ENCODE assay signal across 15 cellular contexts in genomic region chr15:100031665-100032357, GRCh38.
DNase-seq lines count a peak whose midpoint lies in the region; ATAC-seq, FAIRE-seq and TF ChIP-seq lines count a peak whose summit lies in the region.
"Had no signal": no experiment of that assay in that cellular context is flagged by ENCODE, and none has a peak within 500 bp of the region (broad histone marks: within the 10 kb centered on the region; RNA-seq: fewer than 3 reads in every experiment).

No MANE protein-coding gene starts in this region.

- 61 to 65% methylated on average over 10 of the region's 10 CpGs for WGBS in body of pancreas, 2 donors
- WGBS in small intestine, 3 donors: 80 to 86% (median 83%) methylated on average over 10 of the region's 10 CpGs

- H3K4me3 ChIP-seq in RWPE2 (ENCODE audit: severe bottlenecking): no peak overlapping the region
- no peak overlapping the region for H3K4me3 ChIP-seq in body of pancreas
- H3K4me3 ChIP-seq in left lung: no peak overlapping the region
- no peak overlapping the region for H3K4me3 ChIP-seq in small intestine (ENCODE audit: low read depth in 1 of 2, low read length in 2 of 2)
- H3K4me3 ChIP-seq: BLaER1 treated with 17β-estradiol and CSF1 and Interleukin-3, amounts not matched to agents 10 nM and 100 nM; GM23338 had no signal

- H3K9me3 ChIP-seq in RWPE2 (ENCODE audit: severe bottlenecking) (peaks cover 2% of the 10 kb centered on the region), body of pancreas (no peaks in the 10 kb centered on the region), left lung (peaks cover 0 to 16% of the 10 kb centered on the region in 2 donors), small intestine (ENCODE audit: control insufficient read depth, low read depth) (no peaks in the 10 kb centered on the region)

- TF ChIP-seq CTCF in RWPE2 (IDR thresholded peaks at IDR 0.05; ENCODE audit: poor library complexity, severe bottlenecking): no peak
- TF ChIP-seq CTCF in body of pancreas (IDR thresholded peaks at IDR 0.05): no peak
- TF ChIP-seq CTCF in left lung (IDR thresholded peaks at IDR 0.05): no peak

- H3K4me1 ChIP-seq in RWPE2 (ENCODE audit: insufficient read depth, poor library complexity, severe bottlenecking): peaks cover 13% of the 10 kb centered on the region
- H3K4me1 ChIP-seq in body of pancreas: peaks cover 67% of the 10 kb centered on the region
- no peaks in the 10 kb centered on the region for H3K4me1 ChIP-seq in left lung
- no peaks in the 10 kb centered on the region for H3K4me1 ChIP-seq in small intestine (ENCODE audit: control insufficient read depth in 2 of 2, insufficient read depth in 1 of 2, low read depth in 1 of 2, low read length in 1 of 2)

- intact Hi-C loops in body of pancreas (cut with DNase I) (no loop called here), left lung (cut with DNase I) (no loop called here)

- H3K27me3 ChIP-seq in RWPE2 (ENCODE audit: insufficient read depth, poor library complexity, severe bottlenecking) (no peaks in the 10 kb centered on the region), body of pancreas (no peaks in the 10 kb centered on the region), left lung (no peaks in the 10 kb centered on the region), small intestine (ENCODE audit: control insufficient read depth in 2 of 2, insufficient read depth in 2 of 2, low read length in 2 of 2) (no peaks in the 10 kb centered on the region)
- H3K27me3 ChIP-seq: BLaER1 treated with 17β-estradiol and CSF1 and Interleukin-3, amounts not matched to agents 10 nM and 100 nM had no signal

- peak overlapping the region; percentile 44 for H3K27ac ChIP-seq in RWPE2 (ENCODE audit: poor library complexity, severe bottlenecking)
- peak overlapping the region in 3 of 4 donors; percentile 51 to 83 (median 72) for H3K27ac ChIP-seq in body of pancreas
- H3K27ac ChIP-seq in left lung: no peak overlapping the region
- H3K27ac ChIP-seq in small intestine (ENCODE audit: low read depth in 1 of 2, low read length in 1 of 2): no peak overlapping the region
- H3K27ac ChIP-seq: BLaER1 treated with 17β-estradiol and CSF1 and Interleukin-3, amounts not matched to agents 10 nM and 100 nM had no signal

- no peak for FAIRE-seq in small intestine (lab: Jason Lieb, UNC)

- no peaks in the 10 kb centered on the region for H3K36me3 ChIP-seq in RWPE2 (ENCODE audit: low read depth)
- no peaks in the 10 kb centered on the region for H3K36me3 ChIP-seq in body of pancreas (replicated peaks in 1 of 2; ENCODE audit: insufficient read depth in 1 of 2, low read depth in 2 of 2)
- H3K36me3 ChIP-seq in left lung: no peaks in the 10 kb centered on the region
- H3K36me3 ChIP-seq in small intestine (ENCODE audit: control insufficient read depth in 2 of 2, insufficient read depth in 2 of 2, low read length in 2 of 2): no peaks in the 10 kb centered on the region

- TF ChIP-seq POLR2A in body of pancreas (IDR thresholded peaks at IDR 0.05): no peak

- DNase-seq in RWPE2 (ENCODE audit: low spot score) (no peak), body of pancreas (peak in 2 of 4 donors; percentile 13 to 27), left lung (no peak), small intestine (peak; percentile 7), SW480 (ENCODE audit: low spot score) (no peak), NCI-H1436 treated with DMSO at 0.1 percent for 48 hours (lab: John Stamatoyannopoulos, UW) (no peak), occipital lobe (lab: John Stamatoyannopoulos, UW) (no peak)
- DNase-seq: ACHN; Calu3; CD4-positive, alpha-beta T cell; DMS 273 treated with DMSO at 0.1 percent for 48 hours; H7 had no signal

- ATAC-seq in RWPE2 (ENCODE audit: low read depth) (no peak), body of pancreas (peak; percentile 43), left lung (peak; percentile 66), GM21390 (IDR thresholded peaks at IDR 0.05; ENCODE audit: unreplicated experiment) (no peak)
- ATAC-seq: GM23338 had no signal

Comparison
In these comparisons a context has a peak if more than half of its experiments do, and no peak if none do; other contexts are left out.
1. ATAC-seq: peak in body of pancreas (single experiment) and left lung (single experiment); none in RWPE2 (single experiment) and GM21390 (single experiment).
2. H3K27ac ChIP-seq: peak in RWPE2 (single experiment) and body of pancreas (3 of 4); none in left lung (0 of 2) and small intestine (0 of 2).